ENCODE assay signal across 8 cellular contexts in genomic region chr2:99489758-99490087, GRCh38. TPM values are rescaled to one million over a fixed set of nuclear protein-coding genes. Genes with fewer than 3 reads are reported as not detected.
A peak's percentile ranks its signal among the peaks of the same experiment; 100 is the strongest.
DNase-seq lines count a peak whose midpoint lies in the region; ATAC-seq and TF ChIP-seq lines count a peak whose summit lies in the region.

TSS of gene REV1 (minus strand) at chr2:99490017. CDS start at chr2:99464975, 25,042 bp downstream.

- H3K9me3 ChIP-seq in RWPE2 (ENCODE audit: severe bottlenecking) = no peaks in the 10 kb centered on the region
- H3K9me3 ChIP-seq in esophagus squamous epithelium = no peaks in the 10 kb centered on the region
- no peaks in the 10 kb centered on the region for H3K9me3 ChIP-seq in neuron (ENCODE audit: low read length)

- TF ChIP-seq POLR2A in GM15510 (IDR thresholded peaks at IDR 0.05; ENCODE audit: borderline replicate concordance, extremely low read depth, insufficient read length) = peak; percentile 66
- TF ChIP-seq POLR2A in esophagus squamous epithelium (IDR thresholded peaks at IDR 0.05) = peak in 2 of 4 donors; percentile 67 to 85

- H3K4me3 ChIP-seq in RWPE2 (ENCODE audit: severe bottlenecking) (peak within 1 kb of the TSS; percentile 57), esophagus squamous epithelium (peak within 1 kb of the TSS; percentile 78 to 100 (median 92)), neuron (ENCODE audit: low read length) (peak within 1 kb of the TSS; percentile 94)

- H3K27ac ChIP-seq in RWPE2 (ENCODE audit: poor library complexity, severe bottlenecking) (peak within 1 kb of the TSS; percentile 84), esophagus squamous epithelium (peak within 1 kb of the TSS; percentile 94 to 100 (median 99))

- ATAC-seq in RWPE2 (ENCODE audit: low read depth) (no peak), HG03432 (IDR thresholded peaks at IDR 0.05; ENCODE audit: unreplicated experiment) (no peak), GM19455 (IDR thresholded peaks at IDR 0.05; ENCODE audit: unreplicated experiment) (no peak)

- H3K4me1 ChIP-seq in RWPE2 (ENCODE audit: insufficient read depth, poor library complexity, severe bottlenecking) (peaks cover 30% of the 10 kb centered on the region), esophagus squamous epithelium (peaks cover 22 to 39% (median 23%) of the 10 kb centered on the region in 3 donors), neuron (ENCODE audit: insufficient read depth, low read length) (peaks cover 16% of the 10 kb centered on the region)

- H3K36me3 ChIP-seq in RWPE2 (ENCODE audit: low read depth) = peaks cover 14% of the 10 kb centered on the region
- H3K36me3 ChIP-seq in esophagus squamous epithelium = no peaks in the 10 kb centered on the region
- H3K36me3 ChIP-seq in neuron (ENCODE audit: insufficient read depth, low read length) = no peaks in the 10 kb centered on the region

- intact Hi-C loops in esophagus squamous epithelium (cut with DNase I) = loop anchor here (10.0 kb wide), 1 partner anchor 155 kb away; the partner anchor contains the start of genes EIF5B and TXNDC9

- peak within 1 kb of the TSS; percentile 89 for H2AFZ ChIP-seq in neuron (ENCODE audit: low read depth, low read length)

- TF ChIP-seq CTCF in RWPE2 (IDR thresholded peaks at IDR 0.05; ENCODE audit: poor library complexity, severe bottlenecking) (no peak), esophagus squamous epithelium (IDR thresholded peaks at IDR 0.05) (no peak)

- DNase-seq in RWPE2 (ENCODE audit: low spot score) (no peak), esophagus squamous epithelium (lab: John Stamatoyannopoulos, UW) (no peak), NCI-H1436 (lab: John Stamatoyannopoulos, UW) (no peak), NCI-H187 (lab: John Stamatoyannopoulos, UW) (no peak)

- WGBS in esophagus squamous epithelium, 2 donors = no CpG with 5 or more reads among the region's 51 CpGs

- H3K27me3 ChIP-seq in RWPE2 (ENCODE audit: insufficient read depth, poor library complexity, severe bottlenecking) = no peaks in the 10 kb centered on the region
- no peaks in the 10 kb centered on the region for H3K27me3 ChIP-seq in esophagus squamous epithelium
- H3K27me3 ChIP-seq in neuron (ENCODE audit: insufficient read depth, low read length) = no peaks in the 10 kb centered on the region

RNA-seq across cellular contexts. Expression of gene REV1, which starts in this region (rescaled TPM):
- total RNA-seq in esophagus squamous epithelium = 10 to 100 TPM; 22.5 to 69.2 (median 39.8) TPM
